In genomic region chr7:2106506-2106905, GRCh38 we compare ENCODE assay signal across 16 cellular contexts.
A peak's percentile ranks its signal among the peaks of the same experiment; 100 is the strongest.
DNase-seq lines count a peak whose midpoint lies in the region; ATAC-seq lines count a peak whose summit lies in the region.
"Had no signal": no experiment of that assay in that cellular context is flagged by ENCODE, and none has a peak within 500 bp of the region (broad histone marks: within the 10 kb centered on the region; RNA-seq: fewer than 3 reads in every experiment).

No MANE protein-coding gene starts in this region.

- peaks cover 47 to 65% of the 10 kb centered on the region in 2 donors for H3K36me3 Mint-ChIP-seq in stimulated activated naive B cell treated with anti-CD40 and anti-IgM and Interleukin-4, amounts not matched to agents 10 μg/mL and 1 μg/mL and 100 μg/mL, for 72 hours
- H3K36me3 Mint-ChIP-seq: CD4-positive, alpha-beta memory T cell had no signal

- no peak overlapping the region for H3K4me3 ChIP-seq in HUES6 (ENCODE audit: low read depth, low read length)
- H3K4me3 ChIP-seq: mucosa of descending colon had no signal

- no peaks in the 10 kb centered on the region for H3K36me3 ChIP-seq in HUES6 (ENCODE audit: control insufficient read depth, insufficient read depth, low read length)

- DNase-seq in left kidney (ENCODE audit: low read depth, low spot score) (peak; percentile 40), KG1 (lab: John Stamatoyannopoulos, UW) (no peak), posterior vena cava (ENCODE audit: low spot score) (no peak)
- no peak for DNase-seq in stimulated activated naive B cell treated with anti-CD40 and anti-IgM and Interleukin-4, amounts not matched to agents 10 μg/mL and 1 μg/mL and 100 μg/mL, for 72 hours
- DNase-seq: activated gamma-delta T cell treated with Interleukin-2 at 50 U/mL for 16 hours; CD4-positive, alpha-beta memory T cell; MV-4-11; RPMI8226; T-helper 9 cell had no signal

- no peaks in the 10 kb centered on the region for H3K27me3 Mint-ChIP-seq in stimulated activated naive B cell treated with anti-CD40 and anti-IgM and Interleukin-4, amounts not matched to agents 10 μg/mL and 1 μg/mL and 100 μg/mL, for 72 hours
- H3K27me3 Mint-ChIP-seq: activated CD8-positive, alpha-beta T cell treated with anti-CD3 and anti-CD28 coated beads for 36 hours; CD4-positive, alpha-beta memory T cell; dendritic cell treated with granulocyte-macrophage colony-stimulating factor and Interleukin-4, amounts not matched to agents 40 ng/mL and 50 ng/mL, for 4 days had no signal

- ATAC-seq in stimulated activated naive B cell treated with anti-CD40 and anti-IgM and Interleukin-4, amounts not matched to agents 10 μg/mL and 1 μg/mL and 100 μg/mL, for 72 hours (replicated peaks): no peak
- ATAC-seq in HG03139 (IDR thresholded peaks at IDR 0.05; ENCODE audit: unreplicated experiment): no peak
- ATAC-seq: activated CD4-positive, CD25-positive, alpha-beta regulatory T cell treated with anti-CD3 and anti-CD28 coated beads, Interleukin-2, amount 50 U/mL, for 24 hours; activated CD8-positive, alpha-beta T cell treated with anti-CD3 and anti-CD28 coated beads for 36 hours; mucosa of descending colon had no signal

- H3K27ac ChIP-seq in HUES6 (ENCODE audit: low read depth, low read length) (0 out of 2 replicates have a peak overlapping the region, but pooled peaks have one; percentile 34), angular gyrus (ENCODE audit: low read depth, low read length) (peak overlapping the region; percentile 98)

- H3K27ac Mint-ChIP-seq in stimulated activated naive B cell treated with anti-CD40 and anti-IgM and Interleukin-4, amounts not matched to agents 10 μg/mL and 1 μg/mL and 100 μg/mL, for 72 hours: peak overlapping the region; percentile 63
- H3K27ac Mint-ChIP-seq: activated CD8-positive, alpha-beta T cell treated with anti-CD3 and anti-CD28 coated beads for 36 hours had no signal

- H3K9me3 Mint-ChIP-seq in stimulated activated naive B cell treated with anti-CD40 and anti-IgM and Interleukin-4, amounts not matched to agents 10 μg/mL and 1 μg/mL and 100 μg/mL, for 72 hours: peaks cover 6 to 7% of the 10 kb centered on the region in 2 donors
- H3K9me3 Mint-ChIP-seq: activated CD8-positive, alpha-beta T cell treated with anti-CD3 and anti-CD28 coated beads for 36 hours; CD4-positive, alpha-beta memory T cell; dendritic cell treated with granulocyte-macrophage colony-stimulating factor and Interleukin-4, amounts not matched to agents 40 ng/mL and 50 ng/mL, for 4 days had no signal

- H3K9ac ChIP-seq in HUES6 (ENCODE audit: low read length): no peak overlapping the region

- intact Hi-C loops in posterior vena cava (cut with DNase I): no loop called here

- no peak overlapping the region for H3K4me3 Mint-ChIP-seq in stimulated activated naive B cell treated with anti-CD40 and anti-IgM and Interleukin-4, amounts not matched to agents 10 μg/mL and 1 μg/mL and 100 μg/mL, for 72 hours
- H3K4me3 Mint-ChIP-seq: activated CD8-positive, alpha-beta T cell treated with anti-CD3 and anti-CD28 coated beads for 36 hours; CD4-positive, alpha-beta memory T cell; dendritic cell treated with granulocyte-macrophage colony-stimulating factor and Interleukin-4, amounts not matched to agents 40 ng/mL and 50 ng/mL, for 4 days had no signal

- no peaks in the 10 kb centered on the region for H3K9me3 ChIP-seq in HUES6 (ENCODE audit: control insufficient read depth, insufficient read depth, low read depth, low read length)
- H3K9me3 ChIP-seq: mucosa of descending colon had no signal

- peaks cover 66% of the 10 kb centered on the region for H3K4me1 ChIP-seq in HUES6 (ENCODE audit: control insufficient read depth, insufficient read depth, low read length)

- no peaks in the 10 kb centered on the region for H3K27me3 ChIP-seq in HUES6 (ENCODE audit: control insufficient read depth, insufficient read depth, low read length)

- H3K4me1 Mint-ChIP-seq in stimulated activated naive B cell treated with anti-CD40 and anti-IgM and Interleukin-4, amounts not matched to agents 10 μg/mL and 1 μg/mL and 100 μg/mL, for 72 hours: peaks cover 63 to 94% of the 10 kb centered on the region in 2 donors
